Comparison of ENCODE assay signal across 8 cellular contexts in the genomic region with DNA sequence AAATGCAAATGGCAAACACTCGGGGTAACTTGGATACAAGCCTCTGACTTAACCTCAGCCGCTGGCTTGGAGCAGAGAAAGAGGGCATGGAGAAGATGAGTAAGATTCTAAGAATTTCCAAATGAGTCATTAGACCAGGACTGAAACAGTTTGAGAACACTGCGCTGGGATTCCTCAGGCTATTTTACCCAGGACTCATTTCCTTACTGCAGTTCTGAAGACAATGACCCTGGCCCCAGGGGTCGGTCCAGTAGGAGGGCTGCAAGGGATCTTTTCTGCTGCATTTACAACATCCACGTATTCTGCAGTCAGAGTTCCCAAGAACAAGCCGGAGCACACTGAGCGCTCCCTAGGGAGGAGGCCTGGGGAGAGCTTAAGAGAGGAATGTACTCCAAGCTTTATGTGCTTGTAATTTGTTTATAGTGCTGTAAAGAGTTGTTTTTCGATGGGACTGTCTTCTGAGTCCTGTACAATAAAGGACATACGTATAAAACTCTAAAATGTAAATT. TPM values are rescaled to one million over a fixed set of nuclear protein-coding genes. Genes with fewer than 3 reads are reported as not detected.
DNase-seq lines count a peak whose midpoint lies in the region; ATAC-seq, FAIRE-seq and TF ChIP-seq lines count a peak whose summit lies in the region.

No MANE protein-coding gene starts in this region.

- ATAC-seq in heart left ventricle (peak; percentile 72 to 91 (median 79)), sciatic nerve (peak; percentile 96), HG02884 (IDR thresholded peaks at IDR 0.05; ENCODE audit: unreplicated experiment) (no peak), GM21515 (IDR thresholded peaks at IDR 0.05; ENCODE audit: unreplicated experiment) (no peak)

- WGBS in heart left ventricle, 4 donors: 29 to 34% (median 33%) methylated on average over 9 of the region's 9 CpGs

- H3K9me3 ChIP-seq in heart left ventricle: no peaks in the 10 kb centered on the region

- H3K27ac ChIP-seq in heart left ventricle: peak overlapping the region; percentile 70 to 90 (median 84)

- peaks cover 0 to 51% (median 32%) of the 10 kb centered on the region in 12 donors for H3K4me1 ChIP-seq in heart left ventricle

- H3K4me3 ChIP-seq in GM12865 (ENCODE audit: low read depth, low read length) (no peak overlapping the region), heart left ventricle (no peak overlapping the region)

- DNase-seq in GM12865 (ENCODE audit: low read depth) (peak; percentile 9), heart left ventricle (peak in 4 of 5 donors; percentile 64 to 74 (median 70)), sciatic nerve (ENCODE audit: low spot score) (no peak), activated gamma-delta T cell (lab: John Stamatoyannopoulos, UW) (no peak)
- no peak for DNase-seq in activated CD4-positive, alpha-beta T cell treated with anti-CD3 and anti-CD28 coated beads, Interleukin-2, amount 50 U/mL, for 1 hour

- no peaks in the 10 kb centered on the region for H3K36me3 ChIP-seq in heart left ventricle

- TF ChIP-seq POLR2A in heart left ventricle (IDR thresholded peaks at IDR 0.05): no peak

- peak; percentile 98 for FAIRE-seq in TTC549 (lab: Jason Lieb, UNC)

- TF ChIP-seq CTCF in GM12865 (IDR thresholded peaks at IDR 0.05; ENCODE audit: insufficient read depth, low read depth, low read length, missing control alignments) (no peak), heart left ventricle (IDR thresholded peaks at IDR 0.05) (no peak)

- no peaks in the 10 kb centered on the region for H3K27me3 ChIP-seq in heart left ventricle

- intact Hi-C loops in heart left ventricle (cut with DNase I): no loop called here
- intact Hi-C loops in sciatic nerve (cut with DNase I): no loop called here

RNA-seq across cellular contexts. Expression of gene SORBS2, which starts 27.3 kb away (rescaled TPM):
- total RNA-seq in heart left ventricle (1,000 to 10,000 TPM in 7 of 9 donors, 100 to 1,000 TPM in 2; 966 to 2,158 (median 1,443) TPM), sciatic nerve (101 TPM)
- 100 to 1,000 TPM; 254 to 473 TPM for polyA plus RNA-seq in heart left ventricle

Comparison
In these comparisons a context has a peak if more than half of its experiments do, and no peak if none do; other contexts are left out.
1. DNase-seq: peak in GM12865 (single experiment) and heart left ventricle (4 of 5); none in sciatic nerve (single experiment), activated gamma-delta T cell (single experiment) and activated CD4-positive, alpha-beta T cell treated with anti-CD3 and anti-CD28 coated beads, Interleukin-2, amount 50 U/mL, for 1 hour (single experiment).
2. ATAC-seq: peak in heart left ventricle (4 of 4) and sciatic nerve (single experiment); none in HG02884 (single experiment) and GM21515 (single experiment).